Comparison of ENCODE assay signal across 11 cellular contexts in the genomic region with DNA sequence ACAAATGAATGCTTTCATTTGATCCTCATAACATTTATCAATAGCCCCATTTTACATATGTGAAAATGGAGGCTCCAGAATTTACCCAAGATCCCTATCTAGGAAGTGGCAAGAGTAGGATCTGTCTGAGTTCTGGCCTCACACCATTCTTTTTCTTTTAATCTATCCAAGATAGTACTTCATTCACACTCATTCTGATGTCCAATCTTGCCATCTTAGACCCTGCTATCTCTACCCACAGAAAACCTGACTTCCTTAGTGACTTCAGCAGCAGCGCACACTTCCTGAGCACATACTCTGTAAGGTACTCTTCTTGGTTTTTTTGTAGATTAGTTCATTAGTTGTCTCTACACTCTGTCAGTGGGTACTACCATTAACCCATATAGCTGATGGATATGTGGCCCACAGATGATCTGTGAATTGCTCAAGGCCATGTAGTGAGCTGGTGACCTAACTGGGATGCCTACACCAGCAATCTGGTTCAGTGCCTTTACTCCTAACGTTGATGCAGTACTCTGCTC. TPM values are rescaled to one million over a fixed set of nuclear protein-coding genes. Genes with fewer than 3 reads are reported as not detected.
A peak's percentile ranks its signal among the peaks of the same experiment; 100 is the strongest.
DNase-seq lines count a peak whose midpoint lies in the region; ATAC-seq and TF ChIP-seq lines count a peak whose summit lies in the region.
"Had no signal": no experiment of that assay in that cellular context is flagged by ENCODE, and none has a peak within 500 bp of the region (broad histone marks: within the 10 kb centered on the region; RNA-seq: fewer than 3 reads in every experiment).

No MANE protein-coding gene starts in this region.

- no peak for DNase-seq in activated naive CD4-positive, alpha-beta T cell treated with anti-CD3 and anti-CD28 coated beads for 36 hours
- DNase-seq in activated naive CD4-positive, alpha-beta T cell (lab: John Stamatoyannopoulos, UW): no peak
- no peak for DNase-seq in activated CD8-positive, alpha-beta T cell treated with anti-CD3 and anti-CD28 coated beads, Interleukin-2, amount 10 ng/mL, durations not matched to agents 7 days and 5 days
- no peak for DNase-seq in thyroid gland
- DNase-seq in NOMO-1 treated with DMSO at 0.1 percent for 48 hours (lab: John Stamatoyannopoulos, UW; ENCODE audit: unreplicated experiment): no peak
- no peak for DNase-seq in activated CD8-positive, alpha-beta memory T cell treated with anti-CD3 and anti-CD28 coated beads, Interleukin-2, amount 50 U/mL, for 48 hours
- no peak for DNase-seq in left colon
- DNase-seq: stimulated activated naive CD4-positive, alpha-beta T cell treated with Interleukin-2 at 50 U/mL for 16 hours had no signal

- H3K9ac ChIP-seq in liver (ENCODE audit: low read depth in 1 of 2, low read length in 2 of 2): no peak overlapping the region
- H3K9ac ChIP-seq: GM23248 had no signal

- H3K4me3 ChIP-seq in liver (ENCODE audit: low read depth in 1 of 3, low read length in 3 of 3) (no peak overlapping the region), thyroid gland (replicated peaks in 1 of 3) (no peak overlapping the region)
- H3K4me3 ChIP-seq: GM23248 had no signal

- no peaks in the 10 kb centered on the region for H3K27me3 Mint-ChIP-seq in activated naive CD4-positive, alpha-beta T cell treated with anti-CD3 and anti-CD28 coated beads for 36 hours (ENCODE audit: low read depth)
- no peaks in the 10 kb centered on the region for H3K27me3 Mint-ChIP-seq in activated CD8-positive, alpha-beta T cell treated with anti-CD3 and anti-CD28 coated beads, Interleukin-2, amount 10 ng/mL, durations not matched to agents 7 days and 5 days (ENCODE audit: low read depth)

- no peak for TF ChIP-seq POLR2A in thyroid gland (IDR thresholded peaks at IDR 0.05)

- H3K36me3 Mint-ChIP-seq in activated naive CD4-positive, alpha-beta T cell treated with anti-CD3 and anti-CD28 coated beads for 36 hours (ENCODE audit: low read depth): peaks cover 66% of the 10 kb centered on the region
- H3K36me3 Mint-ChIP-seq in activated CD8-positive, alpha-beta T cell treated with anti-CD3 and anti-CD28 coated beads, Interleukin-2, amount 10 ng/mL, durations not matched to agents 7 days and 5 days (ENCODE audit: low read depth): peaks cover 75% of the 10 kb centered on the region

- H3K9me3 ChIP-seq in liver (ENCODE audit: control insufficient read depth in 4 of 4, low read length in 3 of 4): no peaks in the 10 kb centered on the region
- no peaks in the 10 kb centered on the region for H3K9me3 ChIP-seq in thyroid gland

- H3K9me3 Mint-ChIP-seq in activated naive CD4-positive, alpha-beta T cell treated with anti-CD3 and anti-CD28 coated beads for 36 hours: no peaks in the 10 kb centered on the region
- no peaks in the 10 kb centered on the region for H3K9me3 Mint-ChIP-seq in activated CD8-positive, alpha-beta T cell treated with anti-CD3 and anti-CD28 coated beads, Interleukin-2, amount 10 ng/mL, durations not matched to agents 7 days and 5 days (ENCODE audit: insufficient read depth)

- intact Hi-C loops in activated naive CD4-positive, alpha-beta T cell treated with anti-CD3 and anti-CD28 coated beads for 36 hours (cut with micrococcal nuclease): no loop called here
- intact Hi-C loops in thyroid gland (cut with DNase I) (no loop called here), left colon (cut with DNase I, micrococcal nuclease) (no loop called here)

- POLR2A ChIA-PET in activated CD8-positive, alpha-beta T cell treated with anti-CD3 and anti-CD28 coated beads, Interleukin-2, amount 10 ng/mL, durations not matched to agents 7 days and 5 days (lab: Charles Lee): interaction anchor here (1.3 to 10.0 kb wide), 6 partner anchors 11 to 45 kb away, joined by 3 to 193 read pairs (median 42); a partner anchor contains a TSS

- H3K4me1 ChIP-seq in liver (ENCODE audit: control insufficient read depth in 4 of 4, insufficient read depth in 4 of 4, low read length in 3 of 4): peaks cover 13 to 53% (median 39%) of the 10 kb centered on the region in 4 donors
- H3K4me1 ChIP-seq in thyroid gland: peaks cover 82 to 99% of the 10 kb centered on the region in 2 donors

- H3K27ac Mint-ChIP-seq in activated naive CD4-positive, alpha-beta T cell treated with anti-CD3 and anti-CD28 coated beads for 36 hours: peak overlapping the region; percentile 97
- H3K27ac Mint-ChIP-seq in activated CD8-positive, alpha-beta T cell treated with anti-CD3 and anti-CD28 coated beads, Interleukin-2, amount 10 ng/mL, durations not matched to agents 7 days and 5 days: peak overlapping the region; percentile 98

- peak; percentile 29 for ATAC-seq in activated CD8-positive, alpha-beta T cell treated with anti-CD3 and anti-CD28 coated beads, Interleukin-2, amount 10 ng/mL, durations not matched to agents 7 days and 5 days
- no peak for ATAC-seq in left colon

- H3K36me3 ChIP-seq in liver (ENCODE audit: control insufficient read depth in 4 of 4, insufficient read depth in 3 of 4, low read depth in 1 of 4, low read length in 3 of 4) (no peaks in the 10 kb centered on the region), thyroid gland (no peaks in the 10 kb centered on the region)

- no peak for TF ChIP-seq CTCF in liver (IDR thresholded peaks at IDR 0.05; ENCODE audit: low read depth, low read length, missing input control)
- no peak for TF ChIP-seq CTCF in thyroid gland (IDR thresholded peaks at IDR 0.05)

- TF ChIP-seq RAD21 in liver (IDR thresholded peaks at IDR 0.05): no peak

- WGBS in liver: 60% methylated on average over 2 of the region's 2 CpGs
- 55 to 69% methylated on average over 2 of the region's 2 CpGs for WGBS in thyroid gland, 2 donors

- H3K4me1 Mint-ChIP-seq in activated naive CD4-positive, alpha-beta T cell treated with anti-CD3 and anti-CD28 coated beads for 36 hours (ENCODE audit: low read depth): peaks cover 79% of the 10 kb centered on the region
- H3K4me1 Mint-ChIP-seq in activated CD8-positive, alpha-beta T cell treated with anti-CD3 and anti-CD28 coated beads, Interleukin-2, amount 10 ng/mL, durations not matched to agents 7 days and 5 days (ENCODE audit: low read depth): peaks cover 95% of the 10 kb centered on the region

- CTCF ChIA-PET in activated naive CD4-positive, alpha-beta T cell treated with anti-CD3 and anti-CD28 coated beads for 36 hours (lab: Charles Lee): interaction anchor here (0.6 to 8.6 kb wide), 9 partner anchors 10 to 149 kb away, joined by 3 to 103 read pairs (median 3); a partner anchor contains a TSS
- CTCF ChIA-PET in activated CD8-positive, alpha-beta T cell treated with anti-CD3 and anti-CD28 coated beads, Interleukin-2, amount 10 ng/mL, durations not matched to agents 7 days and 5 days (lab: Charles Lee): interaction anchor here (0.8 to 8.4 kb wide), 8 partner anchors 10 to 66 kb away, joined by 3 to 186 read pairs (median 14); a partner anchor contains a TSS

- no peak overlapping the region for H3K4me3 Mint-ChIP-seq in activated naive CD4-positive, alpha-beta T cell treated with anti-CD3 and anti-CD28 coated beads for 36 hours
- H3K4me3 Mint-ChIP-seq in activated CD8-positive, alpha-beta T cell treated with anti-CD3 and anti-CD28 coated beads, Interleukin-2, amount 10 ng/mL, durations not matched to agents 7 days and 5 days: peak overlapping the region; percentile 89

- H3K27ac ChIP-seq in liver (ENCODE audit: low read depth in 1 of 2, low read length in 2 of 2) (peak overlapping the region; percentile 44 to 49), thyroid gland (peak overlapping the region; percentile 79 to 90 (median 80))

- no peaks in the 10 kb centered on the region for H3K27me3 ChIP-seq in liver (ENCODE audit: control insufficient read depth in 4 of 4, insufficient read depth in 4 of 4, low read length in 3 of 4)
- H3K27me3 ChIP-seq in thyroid gland: no peaks in the 10 kb centered on the region

TF ChIP-seq in liver, 16 proteins besides CTCF, POLR2A, EP300 and RAD21 (continues in another document):
- TF ChIP-seq FOXA1 (IDR thresholded peaks at IDR 0.05) (no peak), HNF4A (conservative IDR thresholded peaks at IDR 0.05) (no peak), JUND (IDR thresholded peaks at IDR 0.05) (no peak), FOXA2 (IDR thresholded peaks at IDR 0.05) (no peak)
- TF ChIP-seq, protein P1, sequence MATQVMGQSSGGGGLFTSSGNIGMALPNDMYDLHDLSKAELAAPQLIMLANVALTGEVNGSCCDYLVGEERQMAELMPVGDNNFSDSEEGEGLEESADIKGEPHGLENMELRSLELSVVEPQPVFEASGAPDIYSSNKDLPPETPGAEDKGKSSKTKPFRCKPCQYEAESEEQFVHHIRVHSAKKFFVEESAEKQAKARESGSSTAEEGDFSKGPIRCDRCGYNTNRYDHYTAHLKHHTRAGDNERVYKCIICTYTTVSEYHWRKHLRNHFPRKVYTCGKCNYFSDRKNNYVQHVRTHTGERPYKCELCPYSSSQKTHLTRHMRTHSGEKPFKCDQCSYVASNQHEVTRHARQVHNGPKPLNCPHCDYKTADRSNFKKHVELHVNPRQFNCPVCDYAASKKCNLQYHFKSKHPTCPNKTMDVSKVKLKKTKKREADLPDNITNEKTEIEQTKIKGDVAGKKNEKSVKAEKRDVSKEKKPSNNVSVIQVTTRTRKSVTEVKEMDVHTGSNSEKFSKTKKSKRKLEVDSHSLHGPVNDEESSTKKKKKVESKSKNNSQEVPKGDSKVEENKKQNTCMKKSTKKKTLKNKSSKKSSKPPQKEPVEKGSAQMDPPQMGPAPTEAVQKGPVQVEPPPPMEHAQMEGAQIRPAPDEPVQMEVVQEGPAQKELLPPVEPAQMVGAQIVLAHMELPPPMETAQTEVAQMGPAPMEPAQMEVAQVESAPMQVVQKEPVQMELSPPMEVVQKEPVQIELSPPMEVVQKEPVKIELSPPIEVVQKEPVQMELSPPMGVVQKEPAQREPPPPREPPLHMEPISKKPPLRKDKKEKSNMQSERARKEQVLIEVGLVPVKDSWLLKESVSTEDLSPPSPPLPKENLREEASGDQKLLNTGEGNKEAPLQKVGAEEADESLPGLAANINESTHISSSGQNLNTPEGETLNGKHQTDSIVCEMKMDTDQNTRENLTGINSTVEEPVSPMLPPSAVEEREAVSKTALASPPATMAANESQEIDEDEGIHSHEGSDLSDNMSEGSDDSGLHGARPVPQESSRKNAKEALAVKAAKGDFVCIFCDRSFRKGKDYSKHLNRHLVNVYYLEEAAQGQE (IDR thresholded peaks at IDR 0.05): no peak

RNA-seq across cellular contexts. Expression of a gene that starts 36.3 kb away (rescaled TPM):
- not detected for total RNA-seq in activated naive CD4-positive, alpha-beta T cell treated with anti-CD3 and anti-CD28 coated beads for 36 hours
- not detected for total RNA-seq in activated CD8-positive, alpha-beta T cell treated with anti-CD3 and anti-CD28 coated beads, Interleukin-2, amount 10 ng/mL, durations not matched to agents 7 days and 5 days
- total RNA-seq in liver (under 1 TPM in 1 of 2 donors, not detected in 1; 0.59 TPM), thyroid gland (1 to 10 TPM; 1.1 to 4.8 (median 3.4) TPM), left colon (under 1 TPM in 1 of 2 donors, not detected in 1; 0.67 TPM)
- polyA plus RNA-seq in liver: under 1 TPM; 0.35 to 0.81 TPM
- total RNA-seq: GM23248, NCI-H460 had no signal
- polyA plus RNA-seq: GM23248 had no signal

RNA-seq across cellular contexts. Expression of a gene that starts 48.7 kb away (rescaled TPM):
- 10 to 100 TPM; 87.9 to 89.2 TPM for total RNA-seq in activated naive CD4-positive, alpha-beta T cell treated with anti-CD3 and anti-CD28 coated beads for 36 hours
- total RNA-seq in activated CD8-positive, alpha-beta T cell treated with anti-CD3 and anti-CD28 coated beads, Interleukin-2, amount 10 ng/mL, durations not matched to agents 7 days and 5 days: 10 to 100 TPM; 71.4 to 73.0 TPM
- total RNA-seq in liver (100 to 1,000 TPM in 1 of 2 donors, 10 to 100 TPM in 1; 48.4 to 124 TPM), thyroid gland (100 to 1,000 TPM; 110 to 154 (median 125) TPM), left colon (10 to 100 TPM; 84.8 to 89.0 TPM)
- polyA plus RNA-seq in liver: 10 to 100 TPM; 29.7 to 43.7 TPM
